In genomic region chr12:50261654-50262053, GRCh38 we compare ENCODE assay signal across 20 cellular contexts. TPM values are rescaled to one million over a fixed set of nuclear protein-coding genes. Genes with fewer than 3 reads are reported as not detected.
DNase-seq lines count a peak whose midpoint lies in the region; ATAC-seq and TF ChIP-seq lines count a peak whose summit lies in the region.
"Had no signal": no experiment of that assay in that cellular context is flagged by ENCODE, and none has a peak within 500 bp of the region (broad histone marks: within the 10 kb centered on the region; RNA-seq: fewer than 3 reads in every experiment).

No MANE protein-coding gene starts in this region.

- H3K27me3 Mint-ChIP-seq in T-cell = no peaks in the 10 kb centered on the region

- DNase-seq in ELR (ENCODE audit: low read depth) (peak; percentile 53), HT1080 (ENCODE audit: low read depth) (peak; percentile 59), RKO (ENCODE audit: low spot score) (peak; percentile 70), fibroblast of mammary gland (ENCODE audit: low read depth) (peak; percentile 55), retina (no peak), T-cell (no peak)
- DNase-seq: activated CD8-positive, alpha-beta T cell treated with anti-CD3 and anti-CD28 coated beads, Interleukin-2, amount 10 ng/mL, durations not matched to agents 7 days and 5 days; activated naive CD4-positive, alpha-beta T cell treated with anti-CD3 and anti-CD28 coated beads, Interleukin-2, amount 10 ng/mL, durations not matched to agents 7 days and 5 days; activated T-cell treated with anti-CD3 and anti-CD28 coated beads, Interleukin-2, amount 50 U/mL, for 4 hours; central memory CD4-positive, alpha-beta T cell; effector CD4-positive, alpha-beta T cell; kidney glomerular epithelial cell; NCI-H1694 treated with DMSO at 0.1 percent for 48 hours; nucleus accumbens; T1000 had no signal

- H3K4me3 ChIP-seq in fibroblast of mammary gland (ENCODE audit: control insufficient read depth, low read depth, low read length) = no peak overlapping the region
- H3K4me3 ChIP-seq: HAP-1 had no signal

- H3K4me3 Mint-ChIP-seq in T-cell = no peak overlapping the region
- H3K4me3 Mint-ChIP-seq: activated CD8-positive, alpha-beta T cell treated with anti-CD3 and anti-CD28 coated beads, Interleukin-2, amount 10 ng/mL, durations not matched to agents 7 days and 5 days; activated naive CD4-positive, alpha-beta T cell treated with anti-CD3 and anti-CD28 coated beads, Interleukin-2, amount 10 ng/mL, durations not matched to agents 7 days and 5 days; activated T-cell treated with anti-CD3 and anti-CD28 coated beads, Interleukin-2, amount 50 U/mL, for 4 hours had no signal

- no peak for ATAC-seq in T-cell (replicated peaks in 1 of 4)
- ATAC-seq in GM19351 (IDR thresholded peaks at IDR 0.05; ENCODE audit: unreplicated experiment) = no peak
- ATAC-seq in GM18868 (IDR thresholded peaks at IDR 0.05; ENCODE audit: unreplicated experiment) = no peak
- ATAC-seq: activated CD4-positive, CD25-positive, alpha-beta regulatory T cell treated with anti-CD3 and anti-CD28 coated beads, Interleukin-2, amount 50 U/mL, for 24 hours; activated CD8-positive, alpha-beta T cell treated with anti-CD3 and anti-CD28 coated beads, Interleukin-2, amount 10 ng/mL, durations not matched to agents 7 days and 5 days; activated T-cell treated with anti-CD3 and anti-CD28 coated beads, Interleukin-2, amount 50 U/mL, for 4 hours; esophagus mucosa had no signal

- peaks cover 0 to 2% (median 0%) of the 10 kb centered on the region in 3 donors for H3K4me1 Mint-ChIP-seq in T-cell
- H3K4me1 Mint-ChIP-seq: activated naive CD4-positive, alpha-beta T cell treated with anti-CD3 and anti-CD28 coated beads, Interleukin-2, amount 10 ng/mL, durations not matched to agents 7 days and 5 days had no signal

- no peaks in the 10 kb centered on the region for H3K9me3 Mint-ChIP-seq in T-cell
- H3K9me3 Mint-ChIP-seq: activated naive CD4-positive, alpha-beta T cell treated with anti-CD3 and anti-CD28 coated beads, Interleukin-2, amount 10 ng/mL, durations not matched to agents 7 days and 5 days; activated T-cell treated with anti-CD3 and anti-CD28 coated beads, Interleukin-2, amount 50 U/mL, for 4 hours had no signal

- H3K36me3 Mint-ChIP-seq in T-cell = peaks cover 7% of the 10 kb centered on the region
- H3K36me3 Mint-ChIP-seq: activated naive CD4-positive, alpha-beta T cell treated with anti-CD3 and anti-CD28 coated beads, Interleukin-2, amount 10 ng/mL, durations not matched to agents 7 days and 5 days had no signal

- POLR2A ChIA-PET in T-cell (lab: Charles Lee) = no interaction called here

- TF ChIP-seq CTCF in fibroblast of mammary gland (conservative IDR thresholded peaks at IDR 0.05; ENCODE audit: control insufficient read depth, insufficient read depth, low read depth, low read length) = peak; percentile 19

- CTCF ChIA-PET in T-cell (lab: Charles Lee) = interaction anchor here in 1 of 2 donors (0.7 kb wide), 1 partner anchor 34 kb away, joined by 4 read pairs; no protein-coding TSS in a partner anchor

- no peak overlapping the region for H3K27ac Mint-ChIP-seq in T-cell
- H3K27ac Mint-ChIP-seq: activated CD8-positive, alpha-beta T cell treated with anti-CD3 and anti-CD28 coated beads, Interleukin-2, amount 10 ng/mL, durations not matched to agents 7 days and 5 days; activated naive CD4-positive, alpha-beta T cell treated with anti-CD3 and anti-CD28 coated beads, Interleukin-2, amount 10 ng/mL, durations not matched to agents 7 days and 5 days had no signal

RNA-seq across cellular contexts. Expression of gene LIMA1, which starts 21.7 kb away (rescaled TPM):
- total RNA-seq in HT1080 (2014; rRNA removed; shearing (Covaris generic)) = 53.2 and 54.5 TPM in 2 replicates
- 62.0 and 85.4 TPM in 2 replicates for polyA plus RNA-seq in HT1080 (2015; cell fraction: cytosol; rRNA removed)
- 230 and 260 TPM in 2 replicates for polyA plus RNA-seq in HT1080 (2015; cell fraction: nucleus; rRNA removed)
- total RNA-seq in T-cell = 10 to 100 TPM in 4 of 5 donors, 1 to 10 TPM in 1; 8.6 to 14.9 (median 11.1) TPM

Comparison
In these comparisons a context has a peak if more than half of its experiments do, and no peak if none do; other contexts are left out.
1. DNase-seq: peak in ELR (single experiment), HT1080 (single experiment), RKO (single experiment) and fibroblast of mammary gland (single experiment); none in retina (single experiment) and T-cell (0 of 34).